In genomic region chr19:49560358-49560900, GRCh38 we compare ENCODE assay signal across 9 cellular contexts. TPM values are rescaled to one million over a fixed set of nuclear protein-coding genes. Genes with fewer than 3 reads are reported as not detected.
DNase-seq lines count a peak whose midpoint lies in the region; ATAC-seq, FAIRE-seq and TF ChIP-seq lines count a peak whose summit lies in the region.
"Had no signal": no experiment of that assay in that cellular context is flagged by ENCODE, and none has a peak within 500 bp of the region (broad histone marks: within the 10 kb centered on the region; RNA-seq: fewer than 3 reads in every experiment).

No MANE protein-coding gene starts in this region.

- H3K27ac ChIP-seq in HEK293 (ENCODE audit: extremely low read depth, low read depth, low read length) (no peak overlapping the region), skeletal muscle tissue (ENCODE audit: low read depth, low read length) (peak overlapping the region; percentile 88)
- H3K27ac ChIP-seq: suprapubic skin had no signal

- peaks cover 70% of the 10 kb centered on the region for H3K4me1 Mint-ChIP-seq in activated T-helper 1 cell treated with anti-CD3 and anti-CD28 coated beads, Interleukin-12 subunit alpha, Interleukin-12 subunit beta, Interleukin-2, Interleukin-4 antibody, amounts not matched to agents 30 ng/mL and 10 ng/mL and 1 ng/mL, durations not matched to agents 14 hours and 24 hours and 36 hours (ENCODE audit: low read depth)

- CTCF ChIA-PET in HEK293 (lab: Yijun Ruan, JAX) = interaction anchor here (0.6 to 10.6 kb wide), 6 partner anchors 11 to 133 kb away, joined by 3 to 99 read pairs (median 6); no protein-coding TSS in a partner anchor

- H3K9me3 ChIP-seq in HEK293 (ENCODE audit: control insufficient read depth, insufficient read depth, low read depth, low read length) (no peaks in the 10 kb centered on the region), iPS-15b (ENCODE audit: control insufficient read depth, insufficient read depth, low read length) (no peaks in the 10 kb centered on the region), skeletal muscle tissue (ENCODE audit: control insufficient read depth in 3 of 3, low read length in 3 of 3) (no peaks in the 10 kb centered on the region)
- H3K9me3 ChIP-seq: suprapubic skin had no signal

- no peaks in the 10 kb centered on the region for H3K9me3 Mint-ChIP-seq in activated T-helper 1 cell treated with anti-CD3 and anti-CD28 coated beads, Interleukin-12 subunit alpha, Interleukin-12 subunit beta, Interleukin-2, Interleukin-4 antibody, amounts not matched to agents 30 ng/mL and 10 ng/mL and 1 ng/mL, durations not matched to agents 14 hours and 24 hours and 36 hours

- TF ChIP-seq CTCF in HEK293 (tag by site-specific recombination; IDR thresholded peaks at IDR 0.05) = no peak

- FAIRE-seq in H54 (lab: Jason Lieb, UNC) = no peak

- no peak for ATAC-seq in HG03432 (IDR thresholded peaks at IDR 0.05; ENCODE audit: unreplicated experiment)
- ATAC-seq in HG03175 (IDR thresholded peaks at IDR 0.05; ENCODE audit: unreplicated experiment) = no peak

- POLR2A ChIA-PET in HEK293 (lab: Yijun Ruan, JAX) = interaction anchor here (1.1 kb wide), 1 partner anchor 20 kb away, joined by 4 read pairs; the partner anchor contains the start of gene NOSIP

- H3K36me3 ChIP-seq in HEK293 (ENCODE audit: control insufficient read depth in 2 of 2, insufficient read depth in 1 of 2, low read length in 2 of 2) (peaks cover 33 to 51% of the 10 kb centered on the region in 2 experiments), iPS-15b (ENCODE audit: control insufficient read depth, insufficient read depth, low read length) (peaks cover 25% of the 10 kb centered on the region), skeletal muscle tissue (ENCODE audit: control insufficient read depth in 3 of 3, insufficient read depth in 3 of 3, low read length in 3 of 3) (peaks cover 35 to 38% (median 36%) of the 10 kb centered on the region in 3 donors)

- H3K36me3 Mint-ChIP-seq in activated T-helper 1 cell treated with anti-CD3 and anti-CD28 coated beads, Interleukin-12 subunit alpha, Interleukin-12 subunit beta, Interleukin-2, Interleukin-4 antibody, amounts not matched to agents 30 ng/mL and 10 ng/mL and 1 ng/mL, durations not matched to agents 14 hours and 24 hours and 36 hours (ENCODE audit: low read depth) = peaks cover 30% of the 10 kb centered on the region

- intact Hi-C loops in activated T-helper 1 cell treated with anti-CD3 and anti-CD28 coated beads, Interleukin-12 subunit alpha, Interleukin-12 subunit beta, Interleukin-2, Interleukin-4 antibody, amounts not matched to agents 30 ng/mL and 10 ng/mL and 1 ng/mL, durations not matched to agents 14 hours and 24 hours and 36 hours (cut with micrococcal nuclease) = loop anchor here (1.0 kb wide), 1 partner anchor 8 kb away; no protein-coding TSS in a partner anchor

- no peaks in the 10 kb centered on the region for H3K27me3 ChIP-seq in iPS-15b (ENCODE audit: control insufficient read depth, insufficient read depth, low read length)
- H3K27me3 ChIP-seq in skeletal muscle tissue (ENCODE audit: control insufficient read depth in 3 of 3, insufficient read depth in 3 of 3, low read length in 3 of 3) = no peaks in the 10 kb centered on the region
- H3K27me3 ChIP-seq: suprapubic skin had no signal

- peak overlapping the region; percentile 97 for H3K27ac Mint-ChIP-seq in activated T-helper 1 cell treated with anti-CD3 and anti-CD28 coated beads, Interleukin-12 subunit alpha, Interleukin-12 subunit beta, Interleukin-2, Interleukin-4 antibody, amounts not matched to agents 30 ng/mL and 10 ng/mL and 1 ng/mL, durations not matched to agents 14 hours and 24 hours and 36 hours

- no peak overlapping the region for H3K4me3 ChIP-seq in HEK293 (ENCODE audit: low read depth, low read length)
- no peak overlapping the region for H3K4me3 ChIP-seq in iPS-15b (ENCODE audit: low read depth, low read length)
- peak overlapping the region; percentile 67 to 70 (median 70) for H3K4me3 ChIP-seq in skeletal muscle tissue (ENCODE audit: low read length in 3 of 3)
- H3K4me3 ChIP-seq: suprapubic skin had no signal

- DNase-seq in activated T-helper 1 cell treated with anti-CD3 and anti-CD28 coated beads, Interleukin-12 subunit alpha, Interleukin-12 subunit beta, Interleukin-2, Interleukin-4 antibody, amounts not matched to agents 30 ng/mL and 10 ng/mL and 1 ng/mL, durations not matched to agents 14 hours and 24 hours and 36 hours (ENCODE audit: low spot score) = no peak
- DNase-seq in H54 (ENCODE audit: insufficient read length, low spot score) (no peak), SIG-M5 (lab: John Stamatoyannopoulos, UW) (no peak)

- H3K9ac ChIP-seq in iPS-15b (ENCODE audit: low read depth, low read length) (peak overlapping the region; percentile 47), skeletal muscle tissue (ENCODE audit: low read depth in 1 of 3, low read length in 3 of 3) (peak overlapping the region; percentile 61 to 83 (median 64))

- no peak for TF ChIP-seq POLR2A in H54 (IDR thresholded peaks at IDR 0.05; ENCODE audit: low read depth, low read length)

- H3K27me3 Mint-ChIP-seq in activated T-helper 1 cell treated with anti-CD3 and anti-CD28 coated beads, Interleukin-12 subunit alpha, Interleukin-12 subunit beta, Interleukin-2, Interleukin-4 antibody, amounts not matched to agents 30 ng/mL and 10 ng/mL and 1 ng/mL, durations not matched to agents 14 hours and 24 hours and 36 hours (ENCODE audit: insufficient read depth) = no peaks in the 10 kb centered on the region

- H3K4me1 ChIP-seq in HEK293 (ENCODE audit: control insufficient read depth, insufficient read depth, low read length) = no peaks in the 10 kb centered on the region; the same call in 1 of the 2 replicates
- no peaks in the 10 kb centered on the region for H3K4me1 ChIP-seq in iPS-15b (ENCODE audit: control insufficient read depth, insufficient read depth, low read length)
- peaks cover 42 to 47% (median 42%) of the 10 kb centered on the region in 3 donors for H3K4me1 ChIP-seq in skeletal muscle tissue (ENCODE audit: control insufficient read depth in 3 of 3, insufficient read depth in 3 of 3, low read length in 3 of 3)

- peak overlapping the region; percentile 86 for H3K4me3 Mint-ChIP-seq in activated T-helper 1 cell treated with anti-CD3 and anti-CD28 coated beads, Interleukin-12 subunit alpha, Interleukin-12 subunit beta, Interleukin-2, Interleukin-4 antibody, amounts not matched to agents 30 ng/mL and 10 ng/mL and 1 ng/mL, durations not matched to agents 14 hours and 24 hours and 36 hours

TF ChIP-seq in HEK293, 187 proteins besides CTCF, POLR2A, EP300 and RAD21:
- TF ChIP-seq ZFHX2 (tag by site-specific recombination; conservative IDR thresholded peaks at IDR 0.05) (peak; percentile 42; the same call in 1 of the 2 replicates), ZNF274 (IDR thresholded peaks at IDR 0.05; ENCODE audit: low read length) (no peak), ZNF274 (tag by site-specific recombination; IDR thresholded peaks at IDR 0.05; ENCODE audit: borderline replicate concordance) (no peak), EGR2 (tag by site-specific recombination; IDR thresholded peaks at IDR 0.05; ENCODE audit: low read depth) (0 out of 2 replicates have a peak, but pooled peaks have one; percentile 11)

RNA-seq across cellular contexts. Expression of gene NOSIP, which starts 19.9 kb away (rescaled TPM):
- total RNA-seq in activated T-helper 1 cell treated with anti-CD3 and anti-CD28 coated beads, Interleukin-12 subunit alpha, Interleukin-12 subunit beta, Interleukin-2, Interleukin-4 antibody, amounts not matched to agents 30 ng/mL and 10 ng/mL and 1 ng/mL, durations not matched to agents 14 hours and 24 hours and 36 hours = 72.1 and 77.5 TPM in 2 replicates
- total RNA-seq in skeletal muscle tissue = 73.1 TPM

RNA-seq across cellular contexts. Expression of gene PRRG2, which starts 20.7 kb away (rescaled TPM):
- 0.59 and 1.2 TPM in 2 replicates for total RNA-seq in activated T-helper 1 cell treated with anti-CD3 and anti-CD28 coated beads, Interleukin-12 subunit alpha, Interleukin-12 subunit beta, Interleukin-2, Interleukin-4 antibody, amounts not matched to agents 30 ng/mL and 10 ng/mL and 1 ng/mL, durations not matched to agents 14 hours and 24 hours and 36 hours
- total RNA-seq in skeletal muscle tissue = not detected

RNA-seq across cellular contexts. Expression of gene PRR12, which starts 30.6 kb away (rescaled TPM):
- 32.3 and 34.2 TPM in 2 replicates for total RNA-seq in activated T-helper 1 cell treated with anti-CD3 and anti-CD28 coated beads, Interleukin-12 subunit alpha, Interleukin-12 subunit beta, Interleukin-2, Interleukin-4 antibody, amounts not matched to agents 30 ng/mL and 10 ng/mL and 1 ng/mL, durations not matched to agents 14 hours and 24 hours and 36 hours
- total RNA-seq in skeletal muscle tissue = 3.1 TPM

RNA-seq across cellular contexts. Expression of gene RCN3, which starts 32.6 kb away (rescaled TPM):
- total RNA-seq in activated T-helper 1 cell treated with anti-CD3 and anti-CD28 coated beads, Interleukin-12 subunit alpha, Interleukin-12 subunit beta, Interleukin-2, Interleukin-4 antibody, amounts not matched to agents 30 ng/mL and 10 ng/mL and 1 ng/mL, durations not matched to agents 14 hours and 24 hours and 36 hours = 2.0 and 2.1 TPM in 2 replicates
- total RNA-seq in skeletal muscle tissue = 48.5 TPM

RNA-seq across cellular contexts. Expression of gene FCGRT, which starts 48.0 kb away (rescaled TPM):
- total RNA-seq in activated T-helper 1 cell treated with anti-CD3 and anti-CD28 coated beads, Interleukin-12 subunit alpha, Interleukin-12 subunit beta, Interleukin-2, Interleukin-4 antibody, amounts not matched to agents 30 ng/mL and 10 ng/mL and 1 ng/mL, durations not matched to agents 14 hours and 24 hours and 36 hours = 0.88 and 1.1 TPM in 2 replicates
- 114 TPM for total RNA-seq in skeletal muscle tissue

Comparison
In these comparisons a context has a peak if more than half of its experiments do, and no peak if none do; other contexts are left out.
1. H3K4me3 ChIP-seq: peak in skeletal muscle tissue (3 of 3); none in HEK293 (single experiment) and iPS-15b (single experiment).